In the genomic region with DNA sequence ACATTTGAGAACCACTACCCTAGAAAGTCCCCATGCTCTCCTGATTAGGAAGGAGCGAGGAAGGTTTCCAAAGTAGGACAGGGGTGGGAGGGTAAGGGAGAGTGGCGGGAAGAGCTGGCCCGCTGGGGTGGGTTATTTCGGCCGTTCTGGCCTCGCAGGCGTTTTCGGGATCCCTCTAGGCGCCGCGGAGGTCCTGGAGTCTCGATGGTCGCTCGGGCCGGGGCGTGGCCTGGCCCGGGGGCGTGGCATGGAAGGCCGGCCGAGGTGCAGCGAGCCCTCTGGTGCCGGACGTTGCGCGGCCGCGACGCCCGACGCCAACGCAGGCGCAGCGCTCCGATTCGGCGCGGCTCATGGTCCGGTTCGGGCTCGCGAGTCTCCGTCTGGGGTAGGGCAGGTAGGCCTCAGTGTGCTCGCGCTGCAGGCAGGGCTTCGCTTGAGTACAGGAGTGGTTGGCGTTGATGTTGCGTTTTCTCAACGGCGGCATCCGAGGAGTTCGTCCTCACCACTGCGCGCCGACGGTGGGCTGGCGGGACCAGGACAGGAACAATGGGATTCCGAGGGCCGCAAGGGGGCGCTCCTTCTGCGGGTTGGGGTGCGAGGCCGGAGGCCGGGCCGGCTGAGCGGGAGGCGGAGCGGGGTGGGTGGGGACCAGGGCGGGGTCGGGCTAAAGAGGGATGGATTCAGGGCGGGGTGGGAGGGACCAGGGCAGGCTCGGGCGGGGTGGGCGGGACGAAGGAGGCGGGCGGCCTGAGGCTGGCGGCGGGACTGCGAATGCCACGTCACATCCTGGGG, we compare ENCODE assay signal across 1 cellular context.
TF ChIP-seq lines count a peak whose summit lies in the region.

A gene with protein sequence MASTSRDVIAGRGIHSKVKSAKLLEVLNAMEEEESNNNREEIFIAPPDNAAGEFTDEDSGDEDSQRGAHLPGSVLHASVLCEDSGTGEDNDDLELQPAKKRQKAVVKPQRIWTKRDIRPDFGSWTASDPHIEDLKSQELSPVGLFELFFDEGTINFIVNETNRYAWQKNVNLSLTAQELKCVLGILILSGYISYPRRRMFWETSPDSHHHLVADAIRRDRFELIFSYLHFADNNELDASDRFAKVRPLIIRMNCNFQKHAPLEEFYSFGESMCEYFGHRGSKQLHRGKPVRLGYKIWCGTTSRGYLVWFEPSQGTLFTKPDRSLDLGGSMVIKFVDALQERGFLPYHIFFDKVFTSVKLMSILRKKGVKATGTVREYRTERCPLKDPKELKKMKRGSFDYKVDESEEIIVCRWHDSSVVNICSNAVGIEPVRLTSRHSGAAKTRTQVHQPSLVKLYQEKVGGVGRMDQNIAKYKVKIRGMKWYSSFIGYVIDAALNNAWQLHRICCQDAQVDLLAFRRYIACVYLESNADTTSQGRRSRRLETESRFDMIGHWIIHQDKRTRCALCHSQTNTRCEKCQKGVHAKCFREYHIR (plus strand): TSS at position 287 of the 792 bp plus-strand sequence. CDS start 7,628 bp downstream, outside the sequence.

TF ChIP-seq in K562, 482 proteins besides CTCF, POLR2A, EP300 and RAD21 (continued from another document and continues in another):
- TF ChIP-seq, protein P1, sequence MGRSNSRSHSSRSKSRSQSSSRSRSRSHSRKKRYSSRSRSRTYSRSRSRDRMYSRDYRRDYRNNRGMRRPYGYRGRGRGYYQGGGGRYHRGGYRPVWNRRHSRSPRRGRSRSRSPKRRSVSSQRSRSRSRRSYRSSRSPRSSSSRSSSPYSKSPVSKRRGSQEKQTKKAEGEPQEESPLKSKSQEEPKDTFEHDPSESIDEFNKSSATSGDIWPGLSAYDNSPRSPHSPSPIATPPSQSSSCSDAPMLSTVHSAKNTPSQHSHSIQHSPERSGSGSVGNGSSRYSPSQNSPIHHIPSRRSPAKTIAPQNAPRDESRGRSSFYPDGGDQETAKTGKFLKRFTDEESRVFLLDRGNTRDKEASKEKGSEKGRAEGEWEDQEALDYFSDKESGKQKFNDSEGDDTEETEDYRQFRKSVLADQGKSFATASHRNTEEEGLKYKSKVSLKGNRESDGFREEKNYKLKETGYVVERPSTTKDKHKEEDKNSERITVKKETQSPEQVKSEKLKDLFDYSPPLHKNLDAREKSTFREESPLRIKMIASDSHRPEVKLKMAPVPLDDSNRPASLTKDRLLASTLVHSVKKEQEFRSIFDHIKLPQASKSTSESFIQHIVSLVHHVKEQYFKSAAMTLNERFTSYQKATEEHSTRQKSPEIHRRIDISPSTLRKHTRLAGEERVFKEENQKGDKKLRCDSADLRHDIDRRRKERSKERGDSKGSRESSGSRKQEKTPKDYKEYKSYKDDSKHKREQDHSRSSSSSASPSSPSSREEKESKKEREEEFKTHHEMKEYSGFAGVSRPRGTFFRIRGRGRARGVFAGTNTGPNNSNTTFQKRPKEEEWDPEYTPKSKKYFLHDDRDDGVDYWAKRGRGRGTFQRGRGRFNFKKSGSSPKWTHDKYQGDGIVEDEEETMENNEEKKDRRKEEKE (IDR thresholded peaks at IDR 0.05; ENCODE audit: borderline replicate concordance in 1 of 2, control insufficient read depth in 1 of 2, low read depth in 2 of 2, low read length in 1 of 2) = no peak; a peak in 1 of 4 replicates
- TF ChIP-seq ZNF695 (CRISPR knock-in tag; IDR thresholded peaks at IDR 0.05) (no peak), EWSR1 (IDR thresholded peaks at IDR 0.05; ENCODE audit: borderline replicate concordance, low read depth, partially characterized antibody) (no peak), ZNF124 (CRISPR knock-in tag; IDR thresholded peaks at IDR 0.05) (peak; percentile 86; the same call in 1 of the 2 replicates), DMBX1 (CRISPR knock-in tag; IDR thresholded peaks at IDR 0.05; ENCODE audit: borderline replicate concordance) (peak; percentile 34; the same call in 1 of the 2 replicates), SIN3B (IDR thresholded peaks at IDR 0.05; ENCODE audit: low read depth) (peak; percentile 74), SAFB2 (IDR thresholded peaks at IDR 0.05; ENCODE audit: borderline replicate concordance, low read depth, low read length, severe bottlenecking) (no peak), KLF1 (tag; IDR thresholded peaks at IDR 0.05) (peak; percentile 59; the same call in 1 of the 2 replicates), CCNT2 (IDR thresholded peaks at IDR 0.05; ENCODE audit: borderline replicate concordance, extremely low read depth, insufficient read length, low read depth, low read length) (peak; percentile 80), ZEB2 (IDR thresholded peaks at IDR 0.05) (0 out of 2 replicates have a peak, but pooled peaks have one; percentile 9), BRD9 (IDR thresholded peaks at IDR 0.05; ENCODE audit: low read depth, partially characterized antibody) (peak; percentile 65), CBX8 (IDR thresholded peaks at IDR 0.05; ENCODE audit: borderline replicate concordance, extremely low read depth, low read depth, low read length, poor library complexity, severe bottlenecking) (no peak), SAFB (IDR thresholded peaks at IDR 0.05; ENCODE audit: borderline replicate concordance, low read depth, low read length) (no peak), ELF4 (CRISPR knock-in tag; IDR thresholded peaks at IDR 0.05) (peak; percentile 39; the same call in 1 of the 2 replicates), CREB1 (IDR thresholded peaks at IDR 0.05) (peak; percentile 81), CREB1 (CRISPR knock-in tag; IDR thresholded peaks at IDR 0.05) (peak; percentile 86), EGR1 (conservative IDR thresholded peaks at IDR 0.05) (peak; percentile 85), MYNN (IDR thresholded peaks at IDR 0.05) (no peak), MYNN (CRISPR knock-in tag; IDR thresholded peaks at IDR 0.05) (no peak), PCBP2 (IDR thresholded peaks at IDR 0.05; ENCODE audit: low read depth, low read length, poor library complexity, severe bottlenecking) (no peak), SP2 (IDR thresholded peaks at IDR 0.05; ENCODE audit: extremely low read depth, low read depth, low read length, poor library complexity, severe bottlenecking) (peak; percentile 96), DNMT1 (IDR thresholded peaks at IDR 0.05) (no peak), ZNF184 (CRISPR knock-in tag; IDR thresholded peaks at IDR 0.05) (no peak), NR3C1 (CRISPR knock-in tag; IDR thresholded peaks at IDR 0.05) (peak; percentile 81; the same call in 1 of the 2 replicates), FOXA3 (CRISPR knock-in tag; conservative IDR thresholded peaks at IDR 0.05 in 1 of 2, IDR thresholded peaks at IDR 0.05 in 1 of 2) (no peak), THRAP3 (IDR thresholded peaks at IDR 0.05; ENCODE audit: borderline replicate concordance) (no peak), ZNF133 (CRISPR knock-in tag; IDR thresholded peaks at IDR 0.05) (peak; percentile 67; the same call in 1 of the 2 replicates), HNRNPLL (IDR thresholded peaks at IDR 0.05; ENCODE audit: low read depth, low read length, poor library complexity, severe bottlenecking) (peak; percentile 84), ZNF217 (CRISPR knock-in tag; IDR thresholded peaks at IDR 0.05) (no peak), CBX5 (IDR thresholded peaks at IDR 0.05; ENCODE audit: borderline replicate concordance, low read depth) (peak; percentile 61; the same call in 1 of the 2 replicates), ZNF384 (IDR thresholded peaks at IDR 0.05; ENCODE audit: low read depth, low read length) (no peak), CBFA2T3 (IDR thresholded peaks at IDR 0.05) (peak; percentile 39)
- TF ChIP-seq, protein P2, sequence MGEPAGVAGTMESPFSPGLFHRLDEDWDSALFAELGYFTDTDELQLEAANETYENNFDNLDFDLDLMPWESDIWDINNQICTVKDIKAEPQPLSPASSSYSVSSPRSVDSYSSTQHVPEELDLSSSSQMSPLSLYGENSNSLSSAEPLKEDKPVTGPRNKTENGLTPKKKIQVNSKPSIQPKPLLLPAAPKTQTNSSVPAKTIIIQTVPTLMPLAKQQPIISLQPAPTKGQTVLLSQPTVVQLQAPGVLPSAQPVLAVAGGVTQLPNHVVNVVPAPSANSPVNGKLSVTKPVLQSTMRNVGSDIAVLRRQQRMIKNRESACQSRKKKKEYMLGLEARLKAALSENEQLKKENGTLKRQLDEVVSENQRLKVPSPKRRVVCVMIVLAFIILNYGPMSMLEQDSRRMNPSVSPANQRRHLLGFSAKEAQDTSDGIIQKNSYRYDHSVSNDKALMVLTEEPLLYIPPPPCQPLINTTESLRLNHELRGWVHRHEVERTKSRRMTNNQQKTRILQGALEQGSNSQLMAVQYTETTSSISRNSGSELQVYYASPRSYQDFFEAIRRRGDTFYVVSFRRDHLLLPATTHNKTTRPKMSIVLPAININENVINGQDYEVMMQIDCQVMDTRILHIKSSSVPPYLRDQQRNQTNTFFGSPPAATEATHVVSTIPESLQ (CRISPR knock-in tag; IDR thresholded peaks at IDR 0.05) = peak; percentile 48; the same call in 1 of the 2 replicates
- TF ChIP-seq, protein P3, sequence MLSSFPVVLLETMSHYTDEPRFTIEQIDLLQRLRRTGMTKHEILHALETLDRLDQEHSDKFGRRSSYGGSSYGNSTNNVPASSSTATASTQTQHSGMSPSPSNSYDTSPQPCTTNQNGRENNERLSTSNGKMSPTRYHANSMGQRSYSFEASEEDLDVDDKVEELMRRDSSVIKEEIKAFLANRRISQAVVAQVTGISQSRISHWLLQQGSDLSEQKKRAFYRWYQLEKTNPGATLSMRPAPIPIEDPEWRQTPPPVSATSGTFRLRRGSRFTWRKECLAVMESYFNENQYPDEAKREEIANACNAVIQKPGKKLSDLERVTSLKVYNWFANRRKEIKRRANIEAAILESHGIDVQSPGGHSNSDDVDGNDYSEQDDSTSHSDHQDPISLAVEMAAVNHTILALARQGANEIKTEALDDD (IDR thresholded peaks at IDR 0.05) = peak; percentile 61; the same call in 1 of the 2 replicates
- TF ChIP-seq, protein P4, sequence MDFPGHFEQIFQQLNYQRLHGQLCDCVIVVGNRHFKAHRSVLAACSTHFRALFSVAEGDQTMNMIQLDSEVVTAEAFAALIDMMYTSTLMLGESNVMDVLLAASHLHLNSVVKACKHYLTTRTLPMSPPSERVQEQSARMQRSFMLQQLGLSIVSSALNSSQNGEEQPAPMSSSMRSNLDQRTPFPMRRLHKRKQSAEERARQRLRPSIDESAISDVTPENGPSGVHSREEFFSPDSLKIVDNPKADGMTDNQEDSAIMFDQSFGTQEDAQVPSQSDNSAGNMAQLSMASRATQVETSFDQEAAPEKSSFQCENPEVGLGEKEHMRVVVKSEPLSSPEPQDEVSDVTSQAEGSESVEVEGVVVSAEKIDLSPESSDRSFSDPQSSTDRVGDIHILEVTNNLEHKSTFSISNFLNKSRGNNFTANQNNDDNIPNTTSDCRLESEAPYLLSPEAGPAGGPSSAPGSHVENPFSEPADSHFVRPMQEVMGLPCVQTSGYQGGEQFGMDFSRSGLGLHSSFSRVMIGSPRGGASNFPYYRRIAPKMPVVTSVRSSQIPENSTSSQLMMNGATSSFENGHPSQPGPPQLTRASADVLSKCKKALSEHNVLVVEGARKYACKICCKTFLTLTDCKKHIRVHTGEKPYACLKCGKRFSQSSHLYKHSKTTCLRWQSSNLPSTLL (IDR thresholded peaks at IDR 0.05) = no peak
- TF ChIP-seq, protein P5, sequence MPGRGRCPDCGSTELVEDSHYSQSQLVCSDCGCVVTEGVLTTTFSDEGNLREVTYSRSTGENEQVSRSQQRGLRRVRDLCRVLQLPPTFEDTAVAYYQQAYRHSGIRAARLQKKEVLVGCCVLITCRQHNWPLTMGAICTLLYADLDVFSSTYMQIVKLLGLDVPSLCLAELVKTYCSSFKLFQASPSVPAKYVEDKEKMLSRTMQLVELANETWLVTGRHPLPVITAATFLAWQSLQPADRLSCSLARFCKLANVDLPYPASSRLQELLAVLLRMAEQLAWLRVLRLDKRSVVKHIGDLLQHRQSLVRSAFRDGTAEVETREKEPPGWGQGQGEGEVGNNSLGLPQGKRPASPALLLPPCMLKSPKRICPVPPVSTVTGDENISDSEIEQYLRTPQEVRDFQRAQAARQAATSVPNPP (IDR thresholded peaks at IDR 0.05; ENCODE audit: borderline replicate concordance, insufficient read depth, insufficient read length) = no peak
- TF ChIP-seq, protein P6, sequence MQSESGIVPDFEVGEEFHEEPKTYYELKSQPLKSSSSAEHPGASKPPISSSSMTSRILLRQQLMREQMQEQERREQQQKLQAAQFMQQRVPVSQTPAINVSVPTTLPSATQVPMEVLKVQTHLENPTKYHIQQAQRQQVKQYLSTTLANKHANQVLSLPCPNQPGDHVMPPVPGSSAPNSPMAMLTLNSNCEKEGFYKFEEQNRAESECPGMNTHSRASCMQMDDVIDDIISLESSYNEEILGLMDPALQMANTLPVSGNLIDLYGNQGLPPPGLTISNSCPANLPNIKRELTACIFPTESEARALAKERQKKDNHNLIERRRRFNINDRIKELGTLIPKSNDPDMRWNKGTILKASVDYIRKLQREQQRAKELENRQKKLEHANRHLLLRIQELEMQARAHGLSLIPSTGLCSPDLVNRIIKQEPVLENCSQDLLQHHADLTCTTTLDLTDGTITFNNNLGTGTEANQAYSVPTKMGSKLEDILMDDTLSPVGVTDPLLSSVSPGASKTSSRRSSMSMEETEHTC (IDR thresholded peaks at IDR 0.05) = no peak; the same call in 1 of the 2 replicates
- TF ChIP-seq, protein P7, sequence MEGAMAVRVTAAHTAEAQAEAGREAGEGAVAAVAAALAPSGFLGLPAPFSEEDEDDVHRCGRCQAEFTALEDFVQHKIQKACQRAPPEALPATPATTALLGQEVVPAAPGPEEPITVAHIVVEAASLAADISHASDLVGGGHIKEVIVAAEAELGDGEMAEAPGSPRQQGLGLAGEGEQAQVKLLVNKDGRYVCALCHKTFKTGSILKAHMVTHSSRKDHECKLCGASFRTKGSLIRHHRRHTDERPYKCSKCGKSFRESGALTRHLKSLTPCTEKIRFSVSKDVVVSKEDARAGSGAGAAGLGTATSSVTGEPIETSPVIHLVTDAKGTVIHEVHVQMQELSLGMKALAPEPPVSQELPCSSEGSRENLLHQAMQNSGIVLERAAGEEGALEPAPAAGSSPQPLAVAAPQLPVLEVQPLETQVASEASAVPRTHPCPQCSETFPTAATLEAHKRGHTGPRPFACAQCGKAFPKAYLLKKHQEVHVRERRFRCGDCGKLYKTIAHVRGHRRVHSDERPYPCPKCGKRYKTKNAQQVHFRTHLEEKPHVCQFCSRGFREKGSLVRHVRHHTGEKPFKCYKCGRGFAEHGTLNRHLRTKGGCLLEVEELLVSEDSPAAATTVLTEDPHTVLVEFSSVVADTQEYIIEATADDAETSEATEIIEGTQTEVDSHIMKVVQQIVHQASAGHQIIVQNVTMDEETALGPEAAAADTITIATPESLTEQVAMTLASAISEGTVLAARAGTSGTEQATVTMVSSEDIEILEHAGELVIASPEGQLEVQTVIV (CRISPR knock-in tag; IDR thresholded peaks at IDR 0.05; ENCODE audit: borderline replicate concordance) = no peak
- TF ChIP-seq, protein P8, sequence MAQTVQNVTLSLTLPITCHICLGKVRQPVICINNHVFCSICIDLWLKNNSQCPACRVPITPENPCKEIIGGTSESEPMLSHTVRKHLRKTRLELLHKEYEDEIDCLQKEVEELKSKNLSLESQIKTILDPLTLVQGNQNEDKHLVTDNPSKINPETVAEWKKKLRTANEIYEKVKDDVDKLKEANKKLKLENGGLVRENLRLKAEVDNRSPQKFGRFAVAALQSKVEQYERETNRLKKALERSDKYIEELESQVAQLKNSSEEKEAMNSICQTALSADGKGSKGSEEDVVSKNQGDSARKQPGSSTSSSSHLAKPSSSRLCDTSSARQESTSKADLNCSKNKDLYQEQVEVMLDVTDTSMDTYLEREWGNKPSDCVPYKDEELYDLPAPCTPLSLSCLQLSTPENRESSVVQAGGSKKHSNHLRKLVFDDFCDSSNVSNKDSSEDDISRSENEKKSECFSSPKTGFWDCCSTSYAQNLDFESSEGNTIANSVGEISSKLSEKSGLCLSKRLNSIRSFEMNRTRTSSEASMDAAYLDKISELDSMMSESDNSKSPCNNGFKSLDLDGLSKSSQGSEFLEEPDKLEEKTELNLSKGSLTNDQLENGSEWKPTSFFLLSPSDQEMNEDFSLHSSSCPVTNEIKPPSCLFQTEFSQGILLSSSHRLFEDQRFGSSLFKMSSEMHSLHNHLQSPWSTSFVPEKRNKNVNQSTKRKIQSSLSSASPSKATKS (CRISPR knock-in tag; IDR thresholded peaks at IDR 0.05) = no peak
